In genomic region chr7:112167144-112167543, GRCh38 we compare ENCODE assay signal across 25 cellular contexts.
"Had no signal": no experiment of that assay in that cellular context is flagged by ENCODE, and none has a peak within 500 bp of the region (broad histone marks: within the 10 kb centered on the region; RNA-seq: fewer than 3 reads in every experiment).

No MANE protein-coding gene starts in this region.

- H3K27ac ChIP-seq: adrenal gland, body of pancreas, esophagus muscularis mucosa, left lung, ovary, prostate gland, spleen, tibial nerve, VCaP had no signal

- H3K4me1 ChIP-seq: prostate gland had no signal

- H3K9me3 ChIP-seq: adrenal gland, body of pancreas, esophagus muscularis mucosa, left lung, ovary, prostate gland, spleen, tibial nerve had no signal

- FAIRE-seq: islet of Langerhans had no signal

- H3K4me3 ChIP-seq: adrenal gland, body of pancreas, esophagus muscularis mucosa, left lung, lung, ovary, prostate gland, spleen, tibial nerve had no signal

- H3K27me3 ChIP-seq: adrenal gland, body of pancreas, esophagus muscularis mucosa, left lung, ovary, spleen, tibial nerve had no signal

- H3K36me3 ChIP-seq: adrenal gland, esophagus muscularis mucosa, left lung, ovary, prostate gland, spleen had no signal

- DNase-seq: activated CD4-positive, alpha-beta T cell treated with anti-CD3 and anti-CD28 coated beads for 4 hours; activated CD4-positive, alpha-beta T cell treated with anti-CD3 and anti-CD28 coated beads, Interleukin-2, amount 50 U/mL, for 48 hours; activated CD8-positive, alpha-beta memory T cell treated with anti-CD3 and anti-CD28 coated beads for 24 hours; activated effector memory CD4-positive, alpha-beta T cell treated with anti-CD3 and anti-CD28 coated beads, Interleukin-2, amount 50 U/mL, for 16 hours; activated naive CD4-positive, alpha-beta T cell treated with anti-CD3 and anti-CD28 coated beads for 36 hours; activated naive CD8-positive, alpha-beta T cell treated with anti-CD3 and anti-CD28 coated beads for 36 hours; adrenal gland; aorta; body of pancreas; cortex of kidney; endodermal cell; foreskin melanocyte; left lung; naive B cell; nephron progenitor cell; ovary; spleen; stimulated activated CD4-positive, alpha-beta T cell treated with anti-CD3 and anti-CD28 coated beads, Interleukin-2, amount 100 ng/mL, for 48 hours; stimulated activated naive CD4-positive, alpha-beta T cell treated with Interleukin-2 at 50 U/mL for 16 hours had no signal
